8 cellular contexts compared by ENCODE assay signal in genomic region chr14:21557084-21557901, GRCh38. TPM values are rescaled to one million over a fixed set of nuclear protein-coding genes. Genes with fewer than 3 reads are reported as not detected.
DNase-seq lines count a peak whose midpoint lies in the region; ATAC-seq and TF ChIP-seq lines count a peak whose summit lies in the region.

No MANE protein-coding gene starts in this region.

- H3K36me3 Mint-ChIP-seq in neural crest cell (ENCODE audit: low read depth), result no peaks in the 10 kb centered on the region

- H3K27me3 ChIP-seq in RWPE2 (ENCODE audit: insufficient read depth, poor library complexity, severe bottlenecking), result no peaks in the 10 kb centered on the region

- H3K36me3 ChIP-seq in RWPE2 (ENCODE audit: low read depth), result no peaks in the 10 kb centered on the region

- ATAC-seq in RWPE2 (ENCODE audit: low read depth) (peak; percentile 71), HG03469 (IDR thresholded peaks at IDR 0.05; ENCODE audit: unreplicated experiment) (no peak)
- ATAC-seq in stimulated activated naive CD8-positive, alpha-beta T cell treated with anti-CD3 and anti-CD28 coated beads, Interleukin-15, amount 100 ng/mL, for 72 hours, result peak; percentile 71

- H3K9me3 Mint-ChIP-seq in neural crest cell, result no peaks in the 10 kb centered on the region
- no peaks in the 10 kb centered on the region for H3K9me3 Mint-ChIP-seq in stimulated activated naive CD8-positive, alpha-beta T cell treated with anti-CD3 and anti-CD28 coated beads, Interleukin-15, amount 100 ng/mL, for 72 hours

- peaks cover 3% of the 10 kb centered on the region for H3K4me1 ChIP-seq in RWPE2 (ENCODE audit: insufficient read depth, poor library complexity, severe bottlenecking)

- TF ChIP-seq CTCF in RWPE2 (IDR thresholded peaks at IDR 0.05; ENCODE audit: poor library complexity, severe bottlenecking) (peak; percentile 94), fibroblast of villous mesenchyme (IDR thresholded peaks at IDR 0.05; ENCODE audit: insufficient read depth, low read depth, low read length) (peak; percentile 65), neural crest cell (conservative IDR thresholded peaks at IDR 0.05) (peak; percentile 86)

- H3K9me3 ChIP-seq in RWPE2 (ENCODE audit: severe bottlenecking), result no peaks in the 10 kb centered on the region

- peak overlapping the region; percentile 8 for H3K4me3 ChIP-seq in RWPE2 (ENCODE audit: severe bottlenecking)
- H3K4me3 ChIP-seq in fibroblast of villous mesenchyme (ENCODE audit: low read depth, low read length), result peak overlapping the region; percentile 47

- peaks cover 2% of the 10 kb centered on the region for H3K27me3 Mint-ChIP-seq in neural crest cell (ENCODE audit: low read depth)
- no peaks in the 10 kb centered on the region for H3K27me3 Mint-ChIP-seq in stimulated activated naive CD8-positive, alpha-beta T cell treated with anti-CD3 and anti-CD28 coated beads, Interleukin-15, amount 100 ng/mL, for 72 hours

- no peak overlapping the region for H3K27ac ChIP-seq in RWPE2 (ENCODE audit: poor library complexity, severe bottlenecking)

- peak overlapping the region; percentile 95 for H3K27ac Mint-ChIP-seq in neural crest cell (ENCODE audit: unreplicated experiment)
- H3K27ac Mint-ChIP-seq in stimulated activated naive CD8-positive, alpha-beta T cell treated with anti-CD3 and anti-CD28 coated beads, Interleukin-15, amount 100 ng/mL, for 72 hours, result peak overlapping the region; percentile 9 to 76

- peak overlapping the region; percentile 38 for H3K4me3 Mint-ChIP-seq in neural crest cell
- peak overlapping the region; percentile 3 to 63 for H3K4me3 Mint-ChIP-seq in stimulated activated naive CD8-positive, alpha-beta T cell treated with anti-CD3 and anti-CD28 coated beads, Interleukin-15, amount 100 ng/mL, for 72 hours

- DNase-seq in GDM1 (lab: John Stamatoyannopoulos, UW) (peak; percentile 62), M059J (ENCODE audit: low read depth) (peak; percentile 85), RWPE2 (ENCODE audit: low spot score) (no peak), fibroblast of villous mesenchyme (ENCODE audit: low read depth) (peak; percentile 92), neural crest cell (ENCODE audit: low read depth, low spot score) (peak; percentile 87)
- peak; percentile 86 for DNase-seq in activated effector memory CD4-positive, alpha-beta T cell treated with anti-CD3 and anti-CD28 coated beads, Interleukin-2, amount 50 U/mL, for 16 hours
- DNase-seq in stimulated activated naive CD8-positive, alpha-beta T cell treated with anti-CD3 and anti-CD28 coated beads, Interleukin-15, amount 100 ng/mL, for 72 hours, result peak; percentile 65 to 71

- peaks cover 17% of the 10 kb centered on the region for H3K4me1 Mint-ChIP-seq in neural crest cell
- H3K4me1 Mint-ChIP-seq in stimulated activated naive CD8-positive, alpha-beta T cell treated with anti-CD3 and anti-CD28 coated beads, Interleukin-15, amount 100 ng/mL, for 72 hours, result peaks cover 6% of the 10 kb centered on the region

RNA-seq across cellular contexts. Expression of gene OR10G3, which starts 22.6 kb away (rescaled TPM):
- not detected in 2 replicates for total RNA-seq in M059J (2014; rRNA removed; shearing (Covaris generic))
- total RNA-seq in fibroblast of villous mesenchyme, result not detected in 2 replicates
- total RNA-seq in neural crest cell, result not detected in 2 replicates

RNA-seq across cellular contexts. Expression of gene SALL2, which starts 31.1 kb away (rescaled TPM):
- 1.1 and 2.3 TPM in 2 replicates for total RNA-seq in M059J (2014; rRNA removed; shearing (Covaris generic))
- total RNA-seq in fibroblast of villous mesenchyme (3.2 and 3.9 TPM in 2 replicates), neural crest cell (160 and 164 TPM in 2 replicates)

RNA-seq across cellular contexts. Expression of gene METTL3, which starts 46.2 kb away (rescaled TPM):
- total RNA-seq in M059J (2014; rRNA removed; shearing (Covaris generic)), result 31.0 and 35.0 TPM in 2 replicates
- total RNA-seq in fibroblast of villous mesenchyme, result 35.1 and 51.8 TPM in 2 replicates
- 90.7 and 96.6 TPM in 2 replicates for total RNA-seq in neural crest cell

Comparison
In these comparisons a context has a peak if more than half of its experiments do, and no peak if none do; other contexts are left out.
1. RNA of gene SALL2, which starts 31.1 kb away (total RNA-seq): 160 to 164 TPM in neural crest cell; 3.2 to 3.9 TPM in fibroblast of villous mesenchyme and 1.1 to 2.3 TPM in M059J; every median in the first group is over 10 times any median in the second.
2. Peak in every context shown above with its lines, with median percentiles within 50 percentile points of each other: CTCF ChIP-seq.